In the genomic region with DNA sequence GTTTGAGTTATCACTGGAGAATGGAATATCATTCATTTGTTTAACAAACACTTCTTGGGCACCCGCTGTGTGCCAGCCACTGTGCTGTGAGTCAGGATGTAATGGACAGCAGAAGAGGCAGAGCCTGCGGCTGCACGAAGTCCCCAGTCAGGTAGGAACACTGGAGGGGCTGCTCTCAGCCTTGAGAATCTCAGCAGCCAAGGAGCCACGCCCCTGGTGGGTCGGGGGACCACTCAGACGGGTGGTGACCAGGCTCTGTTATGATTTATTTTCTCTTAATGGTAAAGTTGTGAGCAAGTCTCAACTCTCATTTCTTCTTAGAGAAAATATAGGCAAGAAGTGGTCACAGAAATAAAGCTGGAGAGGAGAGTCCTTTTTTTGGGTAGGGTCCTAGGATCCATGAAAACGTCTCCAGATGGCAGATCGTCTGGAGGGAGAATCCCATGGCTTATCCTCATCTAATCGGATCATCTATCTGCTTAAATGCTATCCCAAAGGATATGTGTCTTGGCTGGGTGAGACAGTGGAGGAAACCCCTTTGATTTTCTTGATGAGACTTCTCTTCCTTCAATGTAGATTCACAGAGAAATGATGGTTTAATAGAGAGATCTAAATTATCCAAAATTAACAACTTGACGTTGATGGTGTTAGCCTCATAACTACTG, we compare ENCODE assay signal across 18 cellular contexts.
DNase-seq lines count a peak whose midpoint lies in the region; ATAC-seq lines count a peak whose summit lies in the region.
"Had no signal": no experiment of that assay in that cellular context is flagged by ENCODE, and none has a peak within 500 bp of the region (broad histone marks: within the 10 kb centered on the region; RNA-seq: fewer than 3 reads in every experiment).

No MANE protein-coding gene starts in this region.

- H3K27ac Mint-ChIP-seq in activated naive CD4-positive, alpha-beta T cell treated with anti-CD3 and anti-CD28 coated beads, Interleukin-2, amount 50 U/mL, for 72 hours: peak overlapping the region; percentile 97 to 99
- H3K27ac Mint-ChIP-seq in activated naive CD8-positive, alpha-beta T cell: peak overlapping the region; percentile 100
- H3K27ac Mint-ChIP-seq in stimulated activated naive B cell treated with anti-CD40 and anti-IgM and Interleukin-4, amounts not matched to agents 10 μg/mL and 1 μg/mL and 100 μg/mL, for 72 hours: peak overlapping the region; percentile 95
- H3K27ac Mint-ChIP-seq: GM23338 had no signal

- no peak for DNase-seq in activated naive CD4-positive, alpha-beta T cell treated with anti-CD3 and anti-CD28 coated beads, Interleukin-2, amount 50 U/mL, for 72 hours (ENCODE audit: low spot score in 2 of 2)
- DNase-seq in activated naive CD4-positive, alpha-beta T cell treated with anti-CD3 and anti-CD28 coated beads, Interleukin-2, amount 50 U/mL, for 16 hours: no peak
- DNase-seq in MG63: peak; percentile 39
- DNase-seq in stimulated activated naive B cell treated with anti-CD40 and anti-IgM and Interleukin-4, amounts not matched to agents 10 μg/mL and 1 μg/mL and 100 μg/mL, for 72 hours: no peak
- no peak for DNase-seq in NOMO-1 (lab: John Stamatoyannopoulos, UW; ENCODE audit: unreplicated experiment in 2 of 2)
- DNase-seq: activated gamma-delta T cell treated with Interleukin-2 at 50 U/mL for 16 hours; central memory CD4-positive, alpha-beta T cell; COR-L47; kidney glomerular epithelial cell; NCI-H1092; NCI-H2029 treated with DMSO at 0.1 percent for 48 hours; NCI-H345; stomach had no signal

- peak overlapping the region; percentile 83 for H3K4me3 Mint-ChIP-seq in activated naive CD8-positive, alpha-beta T cell
- peak overlapping the region in 1 of 2 donors; percentile 28 for H3K4me3 Mint-ChIP-seq in stimulated activated naive B cell treated with anti-CD40 and anti-IgM and Interleukin-4, amounts not matched to agents 10 μg/mL and 1 μg/mL and 100 μg/mL, for 72 hours
- H3K4me3 Mint-ChIP-seq: GM23338 had no signal

- H3K9me3 Mint-ChIP-seq in activated naive CD4-positive, alpha-beta T cell treated with anti-CD3 and anti-CD28 coated beads, Interleukin-2, amount 50 U/mL, for 72 hours: peaks cover 0 to 5% of the 10 kb centered on the region in 2 donors
- no peaks in the 10 kb centered on the region for H3K9me3 Mint-ChIP-seq in activated naive CD8-positive, alpha-beta T cell (ENCODE audit: low read depth)
- H3K9me3 Mint-ChIP-seq in stimulated activated naive B cell treated with anti-CD40 and anti-IgM and Interleukin-4, amounts not matched to agents 10 μg/mL and 1 μg/mL and 100 μg/mL, for 72 hours: peaks cover 0 to 2% of the 10 kb centered on the region in 2 donors
- H3K9me3 Mint-ChIP-seq: GM23338 had no signal

- no peaks in the 10 kb centered on the region for H3K27me3 Mint-ChIP-seq in activated naive CD8-positive, alpha-beta T cell
- H3K27me3 Mint-ChIP-seq in stimulated activated naive B cell treated with anti-CD40 and anti-IgM and Interleukin-4, amounts not matched to agents 10 μg/mL and 1 μg/mL and 100 μg/mL, for 72 hours: peaks cover 7 to 11% of the 10 kb centered on the region in 2 donors

- no peaks in the 10 kb centered on the region for H3K27me3 ChIP-seq in MG63
- H3K27me3 ChIP-seq: tibial nerve had no signal

- H3K36me3 Mint-ChIP-seq in activated naive CD4-positive, alpha-beta T cell treated with anti-CD3 and anti-CD28 coated beads, Interleukin-2, amount 50 U/mL, for 72 hours: no peaks in the 10 kb centered on the region
- no peaks in the 10 kb centered on the region for H3K36me3 Mint-ChIP-seq in activated naive CD8-positive, alpha-beta T cell
- H3K36me3 Mint-ChIP-seq in stimulated activated naive B cell treated with anti-CD40 and anti-IgM and Interleukin-4, amounts not matched to agents 10 μg/mL and 1 μg/mL and 100 μg/mL, for 72 hours: no peaks in the 10 kb centered on the region

- no peaks in the 10 kb centered on the region for H3K36me3 ChIP-seq in MG63
- H3K36me3 ChIP-seq: stomach, tibial nerve had no signal

- ATAC-seq in activated naive CD4-positive, alpha-beta T cell treated with anti-CD3 and anti-CD28 coated beads, Interleukin-2, amount 50 U/mL, for 72 hours: no peak
- no peak for ATAC-seq in stimulated activated naive B cell treated with anti-CD40 and anti-IgM and Interleukin-4, amounts not matched to agents 10 μg/mL and 1 μg/mL and 100 μg/mL, for 72 hours (replicated peaks)
- ATAC-seq in GM21381 (IDR thresholded peaks at IDR 0.05; ENCODE audit: unreplicated experiment): no peak
- ATAC-seq: GM23338 had no signal

- peaks cover 57% of the 10 kb centered on the region for H3K4me1 Mint-ChIP-seq in activated naive CD8-positive, alpha-beta T cell (ENCODE audit: low read depth)
- peaks cover 42 to 56% of the 10 kb centered on the region in 2 donors for H3K4me1 Mint-ChIP-seq in stimulated activated naive B cell treated with anti-CD40 and anti-IgM and Interleukin-4, amounts not matched to agents 10 μg/mL and 1 μg/mL and 100 μg/mL, for 72 hours

- H3K4me3 ChIP-seq in MG63: no peak overlapping the region
- H3K4me3 ChIP-seq: GM23338, smooth muscle cell, stomach, tibial nerve had no signal

- no peaks in the 10 kb centered on the region for H3K9me3 ChIP-seq in MG63
